16 cellular contexts compared by ENCODE assay signal in the genomic region with DNA sequence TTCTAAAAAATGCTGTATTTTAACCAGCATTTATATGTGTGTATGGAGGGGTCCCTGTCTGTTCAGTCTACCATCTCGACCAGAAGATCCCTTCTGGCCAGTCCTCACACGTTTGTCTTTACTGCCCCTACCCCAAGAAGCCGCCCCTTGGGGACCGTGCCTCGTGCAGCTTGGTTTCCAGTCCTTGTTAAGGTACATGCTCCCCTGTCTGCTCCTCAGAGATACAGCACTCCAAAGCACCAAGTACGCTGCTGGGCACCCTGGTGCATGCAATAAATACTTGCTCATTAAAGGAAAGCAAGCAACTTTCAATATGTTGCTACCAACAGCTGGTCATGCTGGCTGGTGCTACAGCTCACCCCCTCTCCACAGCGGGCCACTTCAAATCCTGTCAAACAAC.
A peak's percentile ranks its signal among the peaks of the same experiment; 100 is the strongest.
DNase-seq lines count a peak whose midpoint lies in the region; ATAC-seq and TF ChIP-seq lines count a peak whose summit lies in the region.
"Had no signal": no experiment of that assay in that cellular context is flagged by ENCODE, and none has a peak within 500 bp of the region (broad histone marks: within the 10 kb centered on the region; RNA-seq: fewer than 3 reads in every experiment).

No MANE protein-coding gene starts in this region.

- H3K4me3 Mint-ChIP-seq in activated T-cell treated with anti-CD3 and anti-CD28 coated beads, Interleukin-2, amount 50 U/mL, for 72 hours: no peak overlapping the region
- H3K4me3 Mint-ChIP-seq: CD4-positive, alpha-beta T cell; HFFc6 had no signal

- H3K4me2 ChIP-seq in SK-N-SH: no peak overlapping the region

- DNase-seq in NCI-H1092 treated with DMSO at 0.1 percent for 48 hours (lab: John Stamatoyannopoulos, UW): peak; percentile 33
- DNase-seq in NCI-H1092 (lab: John Stamatoyannopoulos, UW): no peak
- peak; percentile 67 for DNase-seq in cardiac septum (ENCODE audit: low spot score)
- DNase-seq in left ventricle myocardium superior: no peak
- peak; percentile 35 for DNase-seq in coronary artery (ENCODE audit: low spot score)
- peak; percentile 55 for DNase-seq in spleen
- no peak for DNase-seq in SK-N-SH
- no peak for DNase-seq in activated T-cell treated with anti-CD3 and anti-CD28 coated beads, Interleukin-2, amount 50 U/mL, for 72 hours
- DNase-seq: 8988T; BE2C; CD4-positive, alpha-beta T cell; DMS79; HFFc6; MG63; NCI-H2081 treated with DMSO at 0.1 percent for 48 hours; NCI-H446 had no signal

- peaks cover 11% of the 10 kb centered on the region for H3F3A ChIP-seq in SK-N-SH (replicated peaks; ENCODE audit: insufficient read depth)

- H3K9me2 ChIP-seq in SK-N-SH: no peaks in the 10 kb centered on the region

- peaks cover 14% of the 10 kb centered on the region for H3K27me3 Mint-ChIP-seq in activated T-cell treated with anti-CD3 and anti-CD28 coated beads, Interleukin-2, amount 50 U/mL, for 72 hours (ENCODE audit: low read depth)
- H3K27me3 Mint-ChIP-seq: CD4-positive, alpha-beta T cell had no signal

- no peak for ATAC-seq in left ventricle myocardium superior
- no peak for ATAC-seq in activated T-cell treated with anti-CD3 and anti-CD28 coated beads, Interleukin-2, amount 50 U/mL, for 72 hours (replicated peaks in 1 of 2)

- no peaks in the 10 kb centered on the region for H3K9me3 ChIP-seq in spleen
- no peaks in the 10 kb centered on the region for H3K9me3 ChIP-seq in SK-N-SH
- H3K9me3 ChIP-seq: BE2C, MG63 had no signal

- intact Hi-C loops in cardiac septum (cut with DNase I): no loop called here
- intact Hi-C loops in left ventricle myocardium superior (cut with micrococcal nuclease): no loop called here
- intact Hi-C loops in spleen (cut with DNase I; ENCODE audit: low total_unique reads): no loop called here

- H3K27me3 ChIP-seq in spleen (replicated peaks in 1 of 7) (peaks cover 0 to 9% (median 0%) of the 10 kb centered on the region in 7 donors), SK-N-SH (ENCODE audit: insufficient read depth) (peaks cover 49% of the 10 kb centered on the region)
- H3K27me3 ChIP-seq: MG63 had no signal

- no peak for TF ChIP-seq POLR2A in spleen (IDR thresholded peaks at IDR 0.05)

- TF ChIP-seq CTCF in coronary artery (IDR thresholded peaks at IDR 0.05) (no peak), spleen (IDR thresholded peaks at IDR 0.05 in 8 of 11, conservative IDR thresholded peaks at IDR 0.05 in 3 of 11) (no peak), SK-N-SH (IDR thresholded peaks at IDR 0.05) (no peak)

- WGBS in spleen, 5 donors: 86 to 91% (median 87%) methylated on average over 7 of the region's 7 CpGs
- 36% methylated on average over 7 of the region's 7 CpGs for WGBS in SK-N-SH (ENCODE audit: low lambda C conversion rate)

- H3K4me1 Mint-ChIP-seq in activated T-cell treated with anti-CD3 and anti-CD28 coated beads, Interleukin-2, amount 50 U/mL, for 72 hours (ENCODE audit: low read depth): peaks cover 37% of the 10 kb centered on the region

- no peak overlapping the region for H3K4me3 ChIP-seq in coronary artery
- H3K4me3 ChIP-seq in spleen: no peak overlapping the region
- no peak overlapping the region for H3K4me3 ChIP-seq in SK-N-SH (ENCODE audit: low read depth in 2 of 2, low read length in 1 of 2)
- H3K4me3 ChIP-seq: MG63 had no signal

- H3K9me3 Mint-ChIP-seq in activated T-cell treated with anti-CD3 and anti-CD28 coated beads, Interleukin-2, amount 50 U/mL, for 72 hours: no peaks in the 10 kb centered on the region
- H3K9me3 Mint-ChIP-seq: CD4-positive, alpha-beta T cell; HFFc6 had no signal

- no peaks in the 10 kb centered on the region for H3K36me3 ChIP-seq in spleen
- H3K36me3 ChIP-seq in SK-N-SH (replicated peaks in 1 of 2; ENCODE audit: control insufficient read depth in 1 of 2, insufficient read depth in 2 of 2, low read length in 1 of 2): no peaks in the 10 kb centered on the region
- H3K36me3 ChIP-seq: BE2C, MG63 had no signal

- CTCF ChIA-PET in SK-N-SH (lab: Yijun Ruan, JAX): interaction anchor here (0.6 to 1.8 kb wide), 3 partner anchors 23 to 428 kb away, joined by 3 to 5 read pairs (median 4); no protein-coding TSS in a partner anchor

- no peak overlapping the region for H2AFZ ChIP-seq in SK-N-SH (ENCODE audit: low read depth)

- H3K9ac ChIP-seq in SK-N-SH: no peak overlapping the region

- no peak for TF ChIP-seq RAD21 in SK-N-SH (IDR thresholded peaks at IDR 0.05; ENCODE audit: low read length)

- H3K27ac Mint-ChIP-seq in activated T-cell treated with anti-CD3 and anti-CD28 coated beads, Interleukin-2, amount 50 U/mL, for 72 hours: no peak overlapping the region
- H3K27ac Mint-ChIP-seq: CD4-positive, alpha-beta T cell; HFFc6 had no signal

- TF ChIP-seq EP300 in SK-N-SH (IDR thresholded peaks at IDR 0.05; ENCODE audit: borderline replicate concordance in 1 of 2, low read depth in 1 of 2, low read length in 1 of 2): no peak

- POLR2A ChIA-PET in SK-N-SH (lab: Yijun Ruan, JAX): no interaction called here

- no peak overlapping the region for H3K27ac ChIP-seq in coronary artery
- H3K27ac ChIP-seq in spleen: no peak overlapping the region
- no peak overlapping the region for H3K27ac ChIP-seq in SK-N-SH (ENCODE audit: low read depth in 2 of 2, low read length in 1 of 2)

- no peaks in the 10 kb centered on the region for H3K79me2 ChIP-seq in SK-N-SH (ENCODE audit: insufficient read depth)

- H3K36me3 Mint-ChIP-seq in activated T-cell treated with anti-CD3 and anti-CD28 coated beads, Interleukin-2, amount 50 U/mL, for 72 hours (ENCODE audit: insufficient read depth in 2 of 2): no peaks in the 10 kb centered on the region

- H3K4me1 ChIP-seq in spleen (peaks cover 0 to 24% (median 9%) of the 10 kb centered on the region in 6 donors), SK-N-SH (ENCODE audit: control insufficient read depth in 1 of 2, insufficient read depth in 2 of 2, low read depth in 1 of 2, low read length in 1 of 2) (peaks cover 2 to 11% of the 10 kb centered on the region in 2 experiments; a peak in 2 of 4 replicates)
- H3K4me1 ChIP-seq: BE2C had no signal

- no peaks in the 10 kb centered on the region for H4K20me1 ChIP-seq in SK-N-SH (ENCODE audit: insufficient read depth)

TF ChIP-seq in SK-N-SH, 30 proteins besides CTCF, POLR2A, EP300 and RAD21:
- TF ChIP-seq RCOR1 (IDR thresholded peaks at IDR 0.05; ENCODE audit: low read length): no peak
- TF ChIP-seq TAF1 (IDR thresholded peaks at IDR 0.05; ENCODE audit: borderline replicate concordance, low read depth, low read length): no peak
- no peak for TF ChIP-seq NFIC (IDR thresholded peaks at IDR 0.05; ENCODE audit: borderline replicate concordance)
- no peak for TF ChIP-seq MEF2A (IDR thresholded peaks at IDR 0.05; ENCODE audit: borderline replicate concordance, low read depth)
- TF ChIP-seq JUND (IDR thresholded peaks at IDR 0.05): no peak
- TF ChIP-seq RXRA (IDR thresholded peaks at IDR 0.05; ENCODE audit: borderline replicate concordance, low read depth): no peak
- TF ChIP-seq, protein P1, sequence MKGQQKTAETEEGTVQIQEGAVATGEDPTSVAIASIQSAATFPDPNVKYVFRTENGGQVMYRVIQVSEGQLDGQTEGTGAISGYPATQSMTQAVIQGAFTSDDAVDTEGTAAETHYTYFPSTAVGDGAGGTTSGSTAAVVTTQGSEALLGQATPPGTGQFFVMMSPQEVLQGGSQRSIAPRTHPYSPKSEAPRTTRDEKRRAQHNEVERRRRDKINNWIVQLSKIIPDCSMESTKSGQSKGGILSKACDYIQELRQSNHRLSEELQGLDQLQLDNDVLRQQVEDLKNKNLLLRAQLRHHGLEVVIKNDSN (IDR thresholded peaks at IDR 0.05; ENCODE audit: borderline replicate concordance, low read depth): no peak
- TF ChIP-seq FOXM1 (IDR thresholded peaks at IDR 0.05; ENCODE audit: low read depth): no peak
- no peak for TF ChIP-seq SMC3 (IDR thresholded peaks at IDR 0.05; ENCODE audit: low read depth, low read length)
- TF ChIP-seq, protein P2, sequence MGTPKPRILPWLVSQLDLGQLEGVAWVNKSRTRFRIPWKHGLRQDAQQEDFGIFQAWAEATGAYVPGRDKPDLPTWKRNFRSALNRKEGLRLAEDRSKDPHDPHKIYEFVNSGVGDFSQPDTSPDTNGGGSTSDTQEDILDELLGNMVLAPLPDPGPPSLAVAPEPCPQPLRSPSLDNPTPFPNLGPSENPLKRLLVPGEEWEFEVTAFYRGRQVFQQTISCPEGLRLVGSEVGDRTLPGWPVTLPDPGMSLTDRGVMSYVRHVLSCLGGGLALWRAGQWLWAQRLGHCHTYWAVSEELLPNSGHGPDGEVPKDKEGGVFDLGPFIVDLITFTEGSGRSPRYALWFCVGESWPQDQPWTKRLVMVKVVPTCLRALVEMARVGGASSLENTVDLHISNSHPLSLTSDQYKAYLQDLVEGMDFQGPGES (IDR thresholded peaks at IDR 0.05; ENCODE audit: low read depth, low read length): no peak
- TF ChIP-seq FOSL2 (IDR thresholded peaks at IDR 0.05; ENCODE audit: borderline replicate concordance, low read depth): no peak
- TF ChIP-seq, protein P3, sequence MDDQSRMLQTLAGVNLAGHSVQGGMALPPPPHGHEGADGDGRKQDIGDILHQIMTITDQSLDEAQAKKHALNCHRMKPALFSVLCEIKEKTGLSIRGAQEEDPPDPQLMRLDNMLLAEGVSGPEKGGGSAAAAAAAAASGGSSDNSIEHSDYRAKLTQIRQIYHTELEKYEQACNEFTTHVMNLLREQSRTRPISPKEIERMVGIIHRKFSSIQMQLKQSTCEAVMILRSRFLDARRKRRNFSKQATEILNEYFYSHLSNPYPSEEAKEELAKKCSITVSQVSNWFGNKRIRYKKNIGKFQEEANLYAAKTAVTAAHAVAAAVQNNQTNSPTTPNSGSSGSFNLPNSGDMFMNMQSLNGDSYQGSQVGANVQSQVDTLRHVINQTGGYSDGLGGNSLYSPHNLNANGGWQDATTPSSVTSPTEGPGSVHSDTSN (IDR thresholded peaks at IDR 0.05): no peak

Comparison
In these comparisons a context has a peak if more than half of its experiments do, and no peak if none do; other contexts are left out.
1. DNase-seq: peak in NCI-H1092 treated with DMSO at 0.1 percent for 48 hours (single experiment), cardiac septum (single experiment), coronary artery (single experiment) and spleen (single experiment); none in NCI-H1092 (single experiment), left ventricle myocardium superior (single experiment), SK-N-SH (single experiment) and activated T-cell treated with anti-CD3 and anti-CD28 coated beads, Interleukin-2, amount 50 U/mL, for 72 hours (0 of 2).